19 cellular contexts compared by ENCODE assay signal in genomic region chr9:106731910-106732309, GRCh38.
DNase-seq lines count a peak whose midpoint lies in the region; ATAC-seq lines count a peak whose summit lies in the region.
"Had no signal": no experiment of that assay in that cellular context is flagged by ENCODE, and none has a peak within 500 bp of the region (broad histone marks: within the 10 kb centered on the region; RNA-seq: fewer than 3 reads in every experiment).

No MANE protein-coding gene starts in this region.

- peaks cover 0 to 7% of the 10 kb centered on the region in 2 donors for H3K36me3 Mint-ChIP-seq in activated naive CD4-positive, alpha-beta T cell treated with anti-CD3 and anti-CD28 coated beads, Interleukin-2, amount 50 U/mL, for 72 hours
- H3K36me3 Mint-ChIP-seq: memory B cell had no signal

- no peak overlapping the region for H3K27ac Mint-ChIP-seq in activated naive CD4-positive, alpha-beta T cell treated with anti-CD3 and anti-CD28 coated beads, Interleukin-2, amount 50 U/mL, for 72 hours
- H3K27ac Mint-ChIP-seq: activated B cell treated with CpG ODN at 0.5 μM for 24 hours; activated CD8-positive, alpha-beta T cell treated with anti-CD3 and anti-CD28 coated beads for 36 hours; endodermal cell; memory B cell had no signal

- peak; percentile 48 for DNase-seq in COLO668 (lab: John Stamatoyannopoulos, UW; ENCODE audit: unreplicated experiment)
- peak; percentile 34 to 100 (median 93) for DNase-seq in NCI-H1417 (lab: John Stamatoyannopoulos, UW)
- peak; percentile 94 for DNase-seq in NCI-H345 (lab: John Stamatoyannopoulos, UW)
- DNase-seq in SHP77 (lab: John Stamatoyannopoulos, UW): peak; percentile 66 to 80
- no peak for DNase-seq in activated naive CD4-positive, alpha-beta T cell treated with anti-CD3 and anti-CD28 coated beads, Interleukin-2, amount 50 U/mL, for 72 hours (ENCODE audit: low spot score in 2 of 2)
- no peak for DNase-seq in GF-D8 (lab: John Stamatoyannopoulos, UW)
- no peak for DNase-seq in occipital lobe (lab: John Stamatoyannopoulos, UW)
- DNase-seq: activated B cell treated with CpG ODN at 0.5 μM for 24 hours; activated CD8-positive, alpha-beta T cell treated with anti-CD3 and anti-CD28 coated beads for 36 hours; activated gamma-delta T cell treated with Interleukin-2 at 50 U/mL for 16 hours; adrenal gland; endodermal cell; NCI-H446; PC-3; SJCRH30; upper lobe of right lung had no signal

- H3K9me3 Mint-ChIP-seq in activated naive CD4-positive, alpha-beta T cell treated with anti-CD3 and anti-CD28 coated beads, Interleukin-2, amount 50 U/mL, for 72 hours: peaks cover 17 to 20% of the 10 kb centered on the region in 2 donors
- H3K9me3 Mint-ChIP-seq: activated B cell treated with CpG ODN at 0.5 μM for 24 hours; activated CD8-positive, alpha-beta T cell treated with anti-CD3 and anti-CD28 coated beads for 36 hours; endodermal cell had no signal

- no peak for ATAC-seq in activated naive CD4-positive, alpha-beta T cell treated with anti-CD3 and anti-CD28 coated beads, Interleukin-2, amount 50 U/mL, for 72 hours
- no peak for ATAC-seq in HG03045 (IDR thresholded peaks at IDR 0.05; ENCODE audit: unreplicated experiment)
- ATAC-seq: A549; activated CD8-positive, alpha-beta T cell treated with anti-CD3 and anti-CD28 coated beads for 36 hours; PC-3; upper lobe of right lung had no signal

Comparison
In these comparisons a context has a peak if more than half of its experiments do, and no peak if none do; other contexts are left out.
1. DNase-seq: peak in COLO668 (single experiment), NCI-H1417 (3 of 3), NCI-H345 (single experiment) and SHP77 (2 of 2); none in activated naive CD4-positive, alpha-beta T cell treated with anti-CD3 and anti-CD28 coated beads, Interleukin-2, amount 50 U/mL, for 72 hours (0 of 2), GF-D8 (single experiment) and occipital lobe (single experiment).